ENCODE assay signal across 10 cellular contexts in genomic region chr17:31067699-31068184, GRCh38. TPM values are rescaled to one million over a fixed set of nuclear protein-coding genes. Genes with fewer than 3 reads are reported as not detected.
DNase-seq lines count a peak whose midpoint lies in the region; ATAC-seq and TF ChIP-seq lines count a peak whose summit lies in the region.
"Had no signal": no experiment of that assay in that cellular context is flagged by ENCODE, and none has a peak within 500 bp of the region (broad histone marks: within the 10 kb centered on the region; RNA-seq: fewer than 3 reads in every experiment).

No MANE protein-coding gene starts in this region.

- H3K27ac ChIP-seq in cardiac muscle cell: peak overlapping the region; percentile 65
- peak overlapping the region in 3 of 5 donors; percentile 25 to 40 (median 29) for H3K27ac ChIP-seq in stomach
- H3K27ac ChIP-seq: neutrophil, uterus had no signal

- peak overlapping the region; percentile 88 for H3K27ac Mint-ChIP-seq in HFFc6
- H3K27ac Mint-ChIP-seq: T-helper 1 cell treated with Interleukin-12 subunit alpha and Interleukin-12 subunit beta and Interleukin-4 antibody, amounts not matched to agents 30 μg/mL and 1 μg/mL, for 36 hours had no signal

- TF ChIP-seq CTCF in HFFc6 (IDR thresholded peaks at IDR 0.05) (no peak), cardiac muscle cell (IDR thresholded peaks at IDR 0.05; ENCODE audit: low read depth, low read length) (no peak), stomach (IDR thresholded peaks at IDR 0.05) (no peak)

- H3K27me3 Mint-ChIP-seq in HFFc6 (ENCODE audit: insufficient read depth): no peaks in the 10 kb centered on the region; the same call in 1 of the 2 replicates
- H3K27me3 Mint-ChIP-seq in activated T-cell treated with anti-CD3 and anti-CD28 coated beads, Interleukin-2, amount 50 U/mL, for 4 hours (ENCODE audit: low read depth): no peaks in the 10 kb centered on the region

- peaks cover 38% of the 10 kb centered on the region for H3K4me1 Mint-ChIP-seq in HFFc6 (ENCODE audit: low read depth)
- H3K4me1 Mint-ChIP-seq in activated T-cell treated with anti-CD3 and anti-CD28 coated beads, Interleukin-2, amount 50 U/mL, for 4 hours (ENCODE audit: low read depth): no peaks in the 10 kb centered on the region

- no peak for ATAC-seq in activated T-cell treated with anti-CD3 and anti-CD28 coated beads, Interleukin-2, amount 50 U/mL, for 4 hours

- H3K27me3 ChIP-seq in cardiac muscle cell (no peaks in the 10 kb centered on the region), stomach (no peaks in the 10 kb centered on the region)
- H3K27me3 ChIP-seq: neutrophil, uterus had no signal

- 14 to 40% (median 25%) methylated on average over 2 of the region's 2 CpGs for WGBS in stomach, 5 donors

- peak; percentile 79 for DNase-seq in HFFc6
- DNase-seq in SK-MEL-5 (ENCODE audit: low read depth, low spot score): peak; percentile 53
- peak; percentile 19 to 83 for DNase-seq in cardiac muscle cell (ENCODE audit: low read depth in 1 of 2, low spot score in 1 of 2)
- no peak for DNase-seq in stomach
- no peak for DNase-seq in anterior cingulate cortex (lab: John Stamatoyannopoulos, UW)
- no peak for DNase-seq in activated T-cell treated with anti-CD3 and anti-CD28 coated beads, Interleukin-2, amount 50 U/mL, for 4 hours
- DNase-seq in hypothalamus (lab: John Stamatoyannopoulos, UW): no peak
- DNase-seq: uterus had no signal

- peaks cover 13% of the 10 kb centered on the region for H3K4me1 ChIP-seq in cardiac muscle cell (ENCODE audit: low read depth)
- peaks cover 0 to 13% (median 3%) of the 10 kb centered on the region in 4 donors for H3K4me1 ChIP-seq in stomach
- H3K4me1 ChIP-seq: uterus had no signal

- intact Hi-C loops in stomach (cut with DNase I; ENCODE audit: low total_unique reads): no loop called here

- H3K36me3 ChIP-seq in cardiac muscle cell (no peaks in the 10 kb centered on the region), stomach (no peaks in the 10 kb centered on the region)
- H3K36me3 ChIP-seq: neutrophil, uterus had no signal

- H3K9me3 Mint-ChIP-seq in HFFc6: peaks cover 12% of the 10 kb centered on the region
- no peaks in the 10 kb centered on the region for H3K9me3 Mint-ChIP-seq in activated T-cell treated with anti-CD3 and anti-CD28 coated beads, Interleukin-2, amount 50 U/mL, for 4 hours
- H3K9me3 Mint-ChIP-seq: T-helper 1 cell treated with Interleukin-12 subunit alpha and Interleukin-12 subunit beta and Interleukin-4 antibody, amounts not matched to agents 30 μg/mL and 1 μg/mL, for 36 hours had no signal

- no peak overlapping the region for H3K4me3 ChIP-seq in cardiac muscle cell
- no peak overlapping the region for H3K4me3 ChIP-seq in stomach
- H3K4me3 ChIP-seq: uterus had no signal

- in situ Hi-C loops in SK-MEL-5 (cut with HindIII; ENCODE audit: low pct_unique_long_range_greater_than_20kb, low sequenced_read_pairs): no loop called here

- TF ChIP-seq POLR2A in stomach (IDR thresholded peaks at IDR 0.05): no peak

- no peak for TF ChIP-seq EP300 in stomach (IDR thresholded peaks at IDR 0.05)

- H3K36me3 Mint-ChIP-seq in HFFc6 (ENCODE audit: low read depth): peaks cover 18% of the 10 kb centered on the region
- no peaks in the 10 kb centered on the region for H3K36me3 Mint-ChIP-seq in activated T-cell treated with anti-CD3 and anti-CD28 coated beads, Interleukin-2, amount 50 U/mL, for 4 hours (ENCODE audit: insufficient read depth)

- H3K9me3 ChIP-seq in cardiac muscle cell (ENCODE audit: low read depth) (no peaks in the 10 kb centered on the region), stomach (no peaks in the 10 kb centered on the region)
- H3K9me3 ChIP-seq: neutrophil, uterus had no signal

- peak overlapping the region; percentile 46 for H3K4me3 Mint-ChIP-seq in HFFc6
- no peak overlapping the region for H3K4me3 Mint-ChIP-seq in activated T-cell treated with anti-CD3 and anti-CD28 coated beads, Interleukin-2, amount 50 U/mL, for 4 hours
- H3K4me3 Mint-ChIP-seq: T-helper 1 cell treated with Interleukin-12 subunit alpha and Interleukin-12 subunit beta and Interleukin-4 antibody, amounts not matched to agents 30 μg/mL and 1 μg/mL, for 36 hours had no signal

RNA-seq across cellular contexts. Expression of gene NF1, which starts 27.0 kb away (rescaled TPM):
- total RNA-seq in HFFc6 (2021; fragmentation: NEBNext Ultra II Directional; extraction: Animal tissue kit (Norgen Biotek cat#: 25700)): 10 to 100 TPM; 45.0 to 62.6 (median 54.0) TPM
- 25.1 and 26.5 TPM in 2 replicates for total RNA-seq in SK-MEL-5 (2014; rRNA removed; shearing (Covaris generic))
- polyA plus RNA-seq in SK-MEL-5 (2015; cell fraction: cytosol; rRNA removed): 32.0 and 38.9 TPM in 2 replicates
- polyA plus RNA-seq in SK-MEL-5 (2015; cell fraction: nucleus; rRNA removed): 24.8 and 25.8 TPM in 2 replicates
- 17.5 and 32.9 TPM in 2 replicates for total RNA-seq in cardiac muscle cell
- 17.7 and 20.2 TPM in 2 replicates for polyA plus RNA-seq in cardiac muscle cell
- total RNA-seq in stomach: 100 to 1,000 TPM in 1 of 5 donors, 10 to 100 TPM in 4; 41.1 to 108 (median 74.1) TPM
- polyA plus RNA-seq in stomach: 1 to 10 TPM; 5.2 to 7.5 (median 5.7) TPM
- total RNA-seq in activated T-cell treated with anti-CD3 and anti-CD28 coated beads, Interleukin-2, amount 50 U/mL, for 4 hours: 10 to 100 TPM; 14.2 to 17.9 (median 15.2) TPM

Comparison
In these comparisons a context has a peak if more than half of its experiments do, and no peak if none do; other contexts are left out.
1. DNase-seq: peak in HFFc6 (single experiment), SK-MEL-5 (single experiment) and cardiac muscle cell (2 of 2); none in stomach (single experiment), anterior cingulate cortex (0 of 58), activated T-cell treated with anti-CD3 and anti-CD28 coated beads, Interleukin-2, amount 50 U/mL, for 4 hours (single experiment) and hypothalamus (0 of 51).